Comparison of ENCODE assay signal across 20 cellular contexts in genomic region chr17:66661857-66662256, GRCh38.
"Had no signal": no experiment of that assay in that cellular context is flagged by ENCODE, and none has a peak within 500 bp of the region (broad histone marks: within the 10 kb centered on the region; RNA-seq: fewer than 3 reads in every experiment).

No MANE protein-coding gene starts in this region.

- DNase-seq: activated CD4-positive, alpha-beta T cell treated with anti-CD3 and anti-CD28 coated beads, Interleukin-2, amount 10 ng/mL, durations not matched to agents 7 days and 5 days; activated CD4-positive, CD25-positive, alpha-beta regulatory T cell; activated CD8-positive, alpha-beta memory T cell treated with anti-CD3 and anti-CD28 coated beads, Interleukin-2, amount 50 U/mL, for 48 hours; activated naive CD4-positive, alpha-beta T cell; activated naive CD8-positive, alpha-beta T cell treated with anti-CD3 and anti-CD28 coated beads, Interleukin-2, amount 10 ng/mL, durations not matched to agents 7 days and 5 days; cerebellar nuclear complex; effector memory CD4-positive, alpha-beta T cell; foreskin melanocyte; immature natural killer cell; occipital lobe; stimulated activated CD4-positive, alpha-beta T cell treated with anti-CD3 and anti-CD28 coated beads, Interleukin-15, amount 100 ng/mL, for 24 hours; stimulated activated CD4-positive, alpha-beta T cell treated with anti-CD3 and anti-CD28 coated beads, Interleukin-4, amount 100 ng/mL, for 1 hour; stimulated activated naive CD4-positive, alpha-beta T cell; uterus had no signal

- H3K4me3 Mint-ChIP-seq: activated CD4-positive, alpha-beta T cell treated with anti-CD3 and anti-CD28 coated beads, Interleukin-2, amount 10 ng/mL, durations not matched to agents 7 days and 5 days; activated naive CD8-positive, alpha-beta T cell treated with anti-CD3 and anti-CD28 coated beads, Interleukin-2, amount 10 ng/mL, durations not matched to agents 7 days and 5 days; immature natural killer cell; nephron had no signal

- H3K27me3 ChIP-seq: heart left ventricle, right atrium auricular region, tibial nerve, uterus had no signal

- H3K4me3 ChIP-seq: heart left ventricle, right atrium auricular region, skin epidermis, tibial nerve, uterus had no signal

- H3K27ac ChIP-seq: right atrium auricular region, skin epidermis, tibial nerve, uterus had no signal

- H3K36me3 ChIP-seq: heart left ventricle, right atrium auricular region, tibial nerve, uterus had no signal

- H3K4me1 ChIP-seq: uterus had no signal

- H3K27ac Mint-ChIP-seq: activated naive CD8-positive, alpha-beta T cell treated with anti-CD3 and anti-CD28 coated beads, Interleukin-2, amount 10 ng/mL, durations not matched to agents 7 days and 5 days; nephron; progenitor cell of endocrine pancreas had no signal

- H3K4me1 Mint-ChIP-seq: nephron had no signal

- H3K9me3 ChIP-seq: heart left ventricle, right atrium auricular region, tibial nerve, uterus had no signal

- H3K27me3 Mint-ChIP-seq: activated CD4-positive, alpha-beta T cell treated with anti-CD3 and anti-CD28 coated beads, Interleukin-2, amount 10 ng/mL, durations not matched to agents 7 days and 5 days; activated naive CD8-positive, alpha-beta T cell treated with anti-CD3 and anti-CD28 coated beads, Interleukin-2, amount 10 ng/mL, durations not matched to agents 7 days and 5 days; progenitor cell of endocrine pancreas had no signal

- H3K9me3 Mint-ChIP-seq: immature natural killer cell, nephron had no signal
